13 cellular contexts compared by ENCODE assay signal in the genomic region with DNA sequence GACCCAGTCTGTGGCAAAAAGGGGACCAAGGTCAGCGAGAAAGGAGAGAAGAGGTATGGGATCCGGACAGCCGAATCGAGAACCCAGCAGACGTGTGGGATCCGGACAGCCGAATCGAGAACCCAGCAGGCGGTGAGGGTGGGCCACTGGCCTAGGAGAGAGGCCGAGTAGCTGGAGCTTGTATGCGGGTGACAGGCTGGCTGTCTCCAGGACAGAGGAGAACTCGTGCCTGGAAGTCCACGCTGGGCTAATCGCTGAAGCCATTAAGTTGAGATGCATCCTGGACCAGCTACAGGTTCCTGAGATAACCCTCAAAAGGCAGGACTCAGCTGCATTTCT. TPM values are rescaled to one million over a fixed set of nuclear protein-coding genes. Genes with fewer than 3 reads are reported as not detected.
DNase-seq lines count a peak whose midpoint lies in the region; ATAC-seq, FAIRE-seq and TF ChIP-seq lines count a peak whose summit lies in the region.
"Had no signal": no experiment of that assay in that cellular context is flagged by ENCODE, and none has a peak within 500 bp of the region (broad histone marks: within the 10 kb centered on the region; RNA-seq: fewer than 3 reads in every experiment).

No MANE protein-coding gene starts in this region.

- no peak overlapping the region for H2AFZ ChIP-seq in osteoblast (ENCODE audit: low read length)
- H2AFZ ChIP-seq: PC-9 had no signal

- ATAC-seq in body of pancreas: no peak
- no peak for ATAC-seq in HG02571 (IDR thresholded peaks at IDR 0.05; ENCODE audit: unreplicated experiment)

- H3K36me3 ChIP-seq in body of pancreas (replicated peaks in 1 of 2; ENCODE audit: insufficient read depth in 1 of 2, low read depth in 2 of 2): no peaks in the 10 kb centered on the region
- no peaks in the 10 kb centered on the region for H3K36me3 ChIP-seq in small intestine (ENCODE audit: control insufficient read depth in 2 of 2, insufficient read depth in 2 of 2, low read length in 2 of 2)
- H3K36me3 ChIP-seq in osteoblast (ENCODE audit: insufficient read depth, low read length): peaks cover 8% of the 10 kb centered on the region
- H3K36me3 ChIP-seq: colonic mucosa had no signal

- FAIRE-seq in small intestine (lab: Jason Lieb, UNC) (no peak), frontal cortex (lab: Jason Lieb, UNC) (no peak)

- no peak overlapping the region for H3K4me3 ChIP-seq in body of pancreas
- no peak overlapping the region for H3K4me3 ChIP-seq in small intestine (ENCODE audit: low read depth in 1 of 2, low read length in 2 of 2)
- H3K4me3 ChIP-seq in osteoblast (ENCODE audit: insufficient read depth, low read length): no peak overlapping the region
- H3K4me3 ChIP-seq: colonic mucosa, PC-9 had no signal

- no peak for DNase-seq in activated CD4-positive, alpha-beta T cell treated with anti-CD3 and anti-CD28 coated beads, Interleukin-2, amount 10 ng/mL, durations not matched to agents 24 days and 14 days
- DNase-seq in activated CD4-positive, alpha-beta T cell treated with anti-CD3 and anti-CD28 coated beads for 1 hour: no peak
- DNase-seq in body of pancreas (no peak), left kidney (ENCODE audit: low read depth, low spot score) (peak; percentile 28), small intestine (no peak), frontal cortex (ENCODE audit: low spot score in 2 of 2) (no peak), osteoblast (ENCODE audit: insufficient read length, low spot score, missing footprints) (no peak)
- DNase-seq: activated naive CD4-positive, alpha-beta T cell treated with Interleukin-2 at 50 U/mL for 16 hours; HFFc6; PC-9 had no signal

- H3K4me1 Mint-ChIP-seq in activated CD4-positive, alpha-beta T cell treated with anti-CD3 and anti-CD28 coated beads, Interleukin-2, amount 10 ng/mL, durations not matched to agents 24 days and 14 days: peaks cover 30% of the 10 kb centered on the region

- no peaks in the 10 kb centered on the region for H3K9me3 ChIP-seq in body of pancreas
- H3K9me3 ChIP-seq in small intestine (ENCODE audit: control insufficient read depth, low read depth): no peaks in the 10 kb centered on the region
- H3K9me3 ChIP-seq in osteoblast (ENCODE audit: low read depth, low read length): no peaks in the 10 kb centered on the region
- H3K9me3 ChIP-seq: colonic mucosa had no signal

- intact Hi-C loops in activated CD4-positive, alpha-beta T cell treated with anti-CD3 and anti-CD28 coated beads, Interleukin-2, amount 10 ng/mL, durations not matched to agents 24 days and 14 days (cut with micrococcal nuclease): no loop called here
- intact Hi-C loops in body of pancreas (cut with DNase I): no loop called here

- H3K27me3 Mint-ChIP-seq in activated CD4-positive, alpha-beta T cell treated with anti-CD3 and anti-CD28 coated beads, Interleukin-2, amount 10 ng/mL, durations not matched to agents 24 days and 14 days: no peaks in the 10 kb centered on the region

- no peak overlapping the region for H3K4me3 Mint-ChIP-seq in activated CD4-positive, alpha-beta T cell treated with anti-CD3 and anti-CD28 coated beads, Interleukin-2, amount 10 ng/mL, durations not matched to agents 24 days and 14 days
- H3K4me3 Mint-ChIP-seq: HFFc6 had no signal

- H3K27ac ChIP-seq in body of pancreas (peak overlapping the region; percentile 61 to 94 (median 84)), small intestine (ENCODE audit: low read depth in 1 of 2, low read length in 1 of 2) (peak overlapping the region; percentile 69 to 80), osteoblast (ENCODE audit: low read depth, low read length) (no peak overlapping the region)
- H3K27ac ChIP-seq: 22Rv1, colonic mucosa, PC-9 had no signal

- H3K9me3 Mint-ChIP-seq in activated CD4-positive, alpha-beta T cell treated with anti-CD3 and anti-CD28 coated beads, Interleukin-2, amount 10 ng/mL, durations not matched to agents 24 days and 14 days: no peaks in the 10 kb centered on the region
- H3K9me3 Mint-ChIP-seq: HFFc6 had no signal

- H3K4me1 ChIP-seq in body of pancreas: peaks cover 90% of the 10 kb centered on the region
- H3K4me1 ChIP-seq in small intestine (ENCODE audit: control insufficient read depth in 2 of 2, insufficient read depth in 1 of 2, low read depth in 1 of 2, low read length in 1 of 2): peaks cover 22 to 25% of the 10 kb centered on the region in 2 donors
- H3K4me1 ChIP-seq in osteoblast (ENCODE audit: insufficient read depth, low read length): peaks cover 16% of the 10 kb centered on the region

- no peak overlapping the region for H3K4me2 ChIP-seq in osteoblast (ENCODE audit: insufficient read depth, low read length)
- H3K4me2 ChIP-seq: PC-9 had no signal

- H3K27me3 ChIP-seq in body of pancreas: no peaks in the 10 kb centered on the region
- no peaks in the 10 kb centered on the region for H3K27me3 ChIP-seq in small intestine (ENCODE audit: control insufficient read depth in 2 of 2, insufficient read depth in 2 of 2, low read length in 2 of 2)
- no peaks in the 10 kb centered on the region for H3K27me3 ChIP-seq in osteoblast (ENCODE audit: insufficient read depth, low read length)
- H3K27me3 ChIP-seq: colonic mucosa had no signal

- H3K79me2 ChIP-seq in osteoblast (ENCODE audit: insufficient read depth, low read length): peaks cover 88% of the 10 kb centered on the region

- peaks cover 38% of the 10 kb centered on the region for H4K20me1 ChIP-seq in osteoblast (ENCODE audit: insufficient read depth, low read length)

- H3K36me3 Mint-ChIP-seq in activated CD4-positive, alpha-beta T cell treated with anti-CD3 and anti-CD28 coated beads, Interleukin-2, amount 10 ng/mL, durations not matched to agents 24 days and 14 days (ENCODE audit: low read depth): peaks cover 31% of the 10 kb centered on the region

- WGBS in body of pancreas, 2 donors: 65 to 69% methylated on average over 14 of the region's 14 CpGs
- WGBS in small intestine, 3 donors: 36 to 86% (median 59%) methylated on average over 14 of the region's 14 CpGs

- TF ChIP-seq POLR2A in body of pancreas (IDR thresholded peaks at IDR 0.05): no peak

- H3K27ac Mint-ChIP-seq in activated CD4-positive, alpha-beta T cell treated with anti-CD3 and anti-CD28 coated beads, Interleukin-2, amount 10 ng/mL, durations not matched to agents 24 days and 14 days: peak overlapping the region; percentile 72

- no peak for TF ChIP-seq CTCF in body of pancreas (IDR thresholded peaks at IDR 0.05)
- TF ChIP-seq CTCF in osteoblast (IDR thresholded peaks at IDR 0.05; ENCODE audit: extremely low read depth, low read depth, low read length): no peak

RNA-seq across cellular contexts. Expression of a gene that starts 6.0 kb away (rescaled TPM):
- total RNA-seq in activated CD4-positive, alpha-beta T cell treated with anti-CD3 and anti-CD28 coated beads, Interleukin-2, amount 10 ng/mL, durations not matched to agents 24 days and 14 days: 62.8 and 63.2 TPM in 2 replicates
- 10 to 100 TPM; 33.6 to 46.4 TPM for total RNA-seq in body of pancreas
- polyA plus RNA-seq in small intestine: 10 to 100 TPM; 43.7 to 59.7 (median 59.7) TPM
- total RNA-seq in frontal cortex: 35.1 TPM
- total RNA-seq in osteoblast: 27.7 and 28.2 TPM in 2 replicates

RNA-seq across cellular contexts. Expression of a gene that starts 30.4 kb away (rescaled TPM):
- total RNA-seq in activated CD4-positive, alpha-beta T cell treated with anti-CD3 and anti-CD28 coated beads, Interleukin-2, amount 10 ng/mL, durations not matched to agents 24 days and 14 days: 39.2 and 41.0 TPM in 2 replicates
- total RNA-seq in body of pancreas: 10 to 100 TPM; 21.5 to 23.1 TPM
- polyA plus RNA-seq in small intestine: 10 to 100 TPM; 17.7 to 23.0 (median 18.9) TPM
- 5.3 TPM for total RNA-seq in frontal cortex
- total RNA-seq in osteoblast: 17.7 and 18.9 TPM in 2 replicates
